1 cellular context compared by ENCODE assay signal in genomic region chr20:38730989-38731737, GRCh38.
TF ChIP-seq lines count a peak whose summit lies in the region.

No MANE protein-coding gene starts in this region.

TF ChIP-seq in HEK293, 187 proteins besides CTCF, POLR2A, EP300 and RAD21 (continued from another document and continues in another):
- TF ChIP-seq ZBTB10 (tag by site-specific recombination; IDR thresholded peaks at IDR 0.05) (peak; percentile 47), ZBTB26 (tag by site-specific recombination; optimal IDR thresholded peaks at IDR 0.05) (peak; percentile 38), ZIC2 (tag by site-specific recombination; IDR thresholded peaks at IDR 0.05) (peak; percentile 52), ZNF362 (tag by site-specific recombination; IDR thresholded peaks at IDR 0.05) (no peak), ZNF280C (tag by site-specific recombination; IDR thresholded peaks at IDR 0.05) (no peak), ZNF391 (tag by site-specific recombination; IDR thresholded peaks at IDR 0.05; ENCODE audit: borderline replicate concordance, low read depth) (0 out of 2 replicates have a peak, but pooled peaks have one; percentile 55), ZNF473 (tag by site-specific recombination; IDR thresholded peaks at IDR 0.05) (no peak), ZNF114 (tag by site-specific recombination; IDR thresholded peaks at IDR 0.05) (no peak), ZNF571 (tag by site-specific recombination; IDR thresholded peaks at IDR 0.05) (no peak), WT1 (tag by site-specific recombination; IDR thresholded peaks at IDR 0.05) (0 out of 2 replicates have a peak, but pooled peaks have one; percentile 13), EGR2 (tag by site-specific recombination; IDR thresholded peaks at IDR 0.05; ENCODE audit: low read depth) (peak; percentile 94), GLIS1 (tag by site-specific recombination; IDR thresholded peaks at IDR 0.05) (peak; percentile 48; the same call in 1 of the 2 replicates), ZNF623 (tag by site-specific recombination; IDR thresholded peaks at IDR 0.05) (no peak), REST (tag by site-specific recombination; IDR thresholded peaks at IDR 0.05) (no peak), ZFP41 (tag by site-specific recombination; IDR thresholded peaks at IDR 0.05; ENCODE audit: borderline replicate concordance) (no peak), ZNF626 (tag by site-specific recombination; IDR thresholded peaks at IDR 0.05) (no peak), ZSCAN5A (tag by site-specific recombination; IDR thresholded peaks at IDR 0.05) (no peak), ZSCAN4 (tag by site-specific recombination; IDR thresholded peaks at IDR 0.05) (no peak), HOXA7 (CRISPR knock-in tag; IDR thresholded peaks at IDR 0.05; ENCODE audit: borderline replicate concordance) (no peak), ZNF518A (tag by site-specific recombination; conservative IDR thresholded peaks at IDR 0.05; ENCODE audit: low read depth) (no peak), ZBTB49 (tag by site-specific recombination; IDR thresholded peaks at IDR 0.05; ENCODE audit: low read depth) (no peak), ZNF600 (tag by site-specific recombination; IDR thresholded peaks at IDR 0.05) (peak; percentile 46; the same call in 1 of the 2 replicates), ZNF660 (tag by site-specific recombination; IDR thresholded peaks at IDR 0.05) (no peak), ZNF560 (tag by site-specific recombination; IDR thresholded peaks at IDR 0.05; ENCODE audit: borderline replicate concordance) (no peak), ZNF558 (tag by site-specific recombination; IDR thresholded peaks at IDR 0.05) (no peak), ZNF138 (tag by site-specific recombination; IDR thresholded peaks at IDR 0.05; ENCODE audit: borderline replicate concordance) (no peak), YY2 (tag by site-specific recombination; IDR thresholded peaks at IDR 0.05) (0 out of 2 replicates have a peak, but pooled peaks have one; percentile 13), ZFP37 (tag by site-specific recombination; IDR thresholded peaks at IDR 0.05) (no peak; the same call in 1 of the 2 replicates), ZNF202 (tag by site-specific recombination; IDR thresholded peaks at IDR 0.05; ENCODE audit: borderline replicate concordance) (no peak), ZNF629 (tag by site-specific recombination; IDR thresholded peaks at IDR 0.05) (no peak), ZNF214 (tag by site-specific recombination; IDR thresholded peaks at IDR 0.05; ENCODE audit: borderline replicate concordance) (no peak), ZNF785 (tag by site-specific recombination; IDR thresholded peaks at IDR 0.05) (no peak), ZNF184 (tag by site-specific recombination; IDR thresholded peaks at IDR 0.05) (0 out of 2 replicates have a peak, but pooled peaks have one; percentile 64), ZNF747 (tag by site-specific recombination; IDR thresholded peaks at IDR 0.05) (no peak), ZNF248 (tag by site-specific recombination; IDR thresholded peaks at IDR 0.05) (no peak)
